In genomic region chr3:73071952-73072351, GRCh38 we compare ENCODE assay signal across 18 cellular contexts. TPM values are rescaled to one million over a fixed set of nuclear protein-coding genes. Genes with fewer than 3 reads are reported as not detected.
DNase-seq lines count a peak whose midpoint lies in the region; ATAC-seq, FAIRE-seq and TF ChIP-seq lines count a peak whose summit lies in the region.
"Had no signal": no experiment of that assay in that cellular context is flagged by ENCODE, and none has a peak within 500 bp of the region (broad histone marks: within the 10 kb centered on the region; RNA-seq: fewer than 3 reads in every experiment).

No MANE protein-coding gene starts in this region.

- no peaks in the 10 kb centered on the region for H3K9me3 ChIP-seq in H9 (ENCODE audit: control insufficient read depth, low read depth, low read length)
- H3K9me3 ChIP-seq in astrocyte (ENCODE audit: insufficient read depth, low read depth, low read length), result no peaks in the 10 kb centered on the region
- H3K9me3 ChIP-seq in gastrocnemius medialis, result no peaks in the 10 kb centered on the region

- H3K23ac ChIP-seq in H9 (ENCODE audit: insufficient read length, low read depth, low read length), result no peak overlapping the region

- H2BK15ac ChIP-seq in H9 (ENCODE audit: low read depth, low read length), result no peak overlapping the region

- peak; percentile 50 for DNase-seq in activated CD4-positive, alpha-beta T cell treated with anti-CD3 and anti-CD28 coated beads, Interleukin-2, amount 10 ng/mL, durations not matched to agents 24 days and 14 days
- no peak for DNase-seq in activated CD4-positive, alpha-beta T cell treated with anti-CD3 and anti-CD28 coated beads, Interleukin-2, amount 10 ng/mL, durations not matched to agents 7 days and 5 days
- DNase-seq in H9 (no peak), astrocyte (ENCODE audit: low read depth) (no peak), osteocyte (ENCODE audit: extremely low spot score, unreplicated experiment) (no peak), NCI-H2081 (lab: John Stamatoyannopoulos, UW) (no peak), gastrocnemius medialis (no peak), glomerular visceral epithelial cell (ENCODE audit: extremely low spot score) (no peak)
- DNase-seq: 8988T, DMS79, NCI-H1694, NCI-H2081 treated with DMSO at 0.1 percent for 48 hours, NCI-H2171 treated with DMSO at 0.1 percent for 48 hours, NCI-H526 treated with DMSO at 0.1 percent for 48 hours, Right ventricle myocardium superior had no signal

- H3K27me3 ChIP-seq in H9 (ENCODE audit: insufficient read depth, low read length) (no peaks in the 10 kb centered on the region), astrocyte (ENCODE audit: insufficient read depth, low read length) (no peaks in the 10 kb centered on the region), gastrocnemius medialis (no peaks in the 10 kb centered on the region)

- POLR2A ChIA-PET in activated CD4-positive, alpha-beta T cell treated with anti-CD3 and anti-CD28 coated beads, Interleukin-2, amount 10 ng/mL, durations not matched to agents 7 days and 5 days (lab: Charles Lee), result no interaction called here

- H3K79me1 ChIP-seq in H9 (ENCODE audit: insufficient read depth, low read depth, low read length, poor library complexity, severe bottlenecking), result no peaks in the 10 kb centered on the region

- H3K4me2 ChIP-seq in H9 (ENCODE audit: insufficient read depth, insufficient read length, low read length) (no peak overlapping the region), astrocyte (ENCODE audit: low read length) (peak overlapping the region; percentile 46)

- no peak for TF ChIP-seq CTCF in H9 (conservative IDR thresholded peaks at IDR 0.05)
- no peak for TF ChIP-seq CTCF in astrocyte (IDR thresholded peaks at IDR 0.05; ENCODE audit: insufficient read depth, low read depth, low read length)
- TF ChIP-seq CTCF in osteocyte (IDR thresholded peaks at IDR 0.05), result no peak
- TF ChIP-seq CTCF in gastrocnemius medialis (IDR thresholded peaks at IDR 0.05 in 4 of 5, conservative IDR thresholded peaks at IDR 0.05 in 1 of 5), result no peak

- no peak overlapping the region for H3K4ac ChIP-seq in H9 (ENCODE audit: low read depth, low read length)

- in situ Hi-C loops in gastrocnemius medialis (cut with MboI; ENCODE audit: low sequenced_read_pairs in 4 of 4), result loop anchor here (25.0 kb wide), 3 partner anchors 135 to 235 kb away; partner anchors contain the start of gene SHQ1 (in 2 of the 4)

- H2BK120ac ChIP-seq in H9 (ENCODE audit: low read depth, low read length, poor library complexity, severe bottlenecking), result no peak overlapping the region

- no peaks in the 10 kb centered on the region for H3K23me2 ChIP-seq in H9 (ENCODE audit: insufficient read length, low read depth, low read length, poor library complexity, severe bottlenecking)

- H3K36me3 ChIP-seq in astrocyte (ENCODE audit: insufficient read depth, low read length), result peaks cover 10% of the 10 kb centered on the region
- peaks cover 0 to 3% of the 10 kb centered on the region in 2 donors for H3K36me3 ChIP-seq in gastrocnemius medialis

- no peaks in the 10 kb centered on the region for H3K9me3 Mint-ChIP-seq in activated CD4-positive, alpha-beta T cell treated with anti-CD3 and anti-CD28 coated beads, Interleukin-2, amount 10 ng/mL, durations not matched to agents 24 days and 14 days
- no peaks in the 10 kb centered on the region for H3K9me3 Mint-ChIP-seq in activated CD4-positive, alpha-beta T cell treated with anti-CD3 and anti-CD28 coated beads, Interleukin-2, amount 10 ng/mL, durations not matched to agents 7 days and 5 days
- H3K9me3 Mint-ChIP-seq in H9, result no peaks in the 10 kb centered on the region
- H3K9me3 Mint-ChIP-seq in astrocyte (ENCODE audit: unreplicated experiment), result no peaks in the 10 kb centered on the region
- H3K9me3 Mint-ChIP-seq in osteocyte (ENCODE audit: unreplicated experiment), result no peaks in the 10 kb centered on the region
- H3K9me3 Mint-ChIP-seq: CD14-positive monocyte had no signal

- H3K27me3 Mint-ChIP-seq in activated CD4-positive, alpha-beta T cell treated with anti-CD3 and anti-CD28 coated beads, Interleukin-2, amount 10 ng/mL, durations not matched to agents 24 days and 14 days, result no peaks in the 10 kb centered on the region
- H3K27me3 Mint-ChIP-seq in activated CD4-positive, alpha-beta T cell treated with anti-CD3 and anti-CD28 coated beads, Interleukin-2, amount 10 ng/mL, durations not matched to agents 7 days and 5 days, result no peaks in the 10 kb centered on the region
- H3K27me3 Mint-ChIP-seq in H9 (ENCODE audit: low read depth), result no peaks in the 10 kb centered on the region
- no peaks in the 10 kb centered on the region for H3K27me3 Mint-ChIP-seq in astrocyte (ENCODE audit: low read depth, unreplicated experiment)
- no peaks in the 10 kb centered on the region for H3K27me3 Mint-ChIP-seq in osteocyte (ENCODE audit: unreplicated experiment)
- H3K27me3 Mint-ChIP-seq: B cell had no signal

- peaks cover 22% of the 10 kb centered on the region for H3K4me1 Mint-ChIP-seq in activated CD4-positive, alpha-beta T cell treated with anti-CD3 and anti-CD28 coated beads, Interleukin-2, amount 10 ng/mL, durations not matched to agents 24 days and 14 days
- peaks cover 24% of the 10 kb centered on the region for H3K4me1 Mint-ChIP-seq in activated CD4-positive, alpha-beta T cell treated with anti-CD3 and anti-CD28 coated beads, Interleukin-2, amount 10 ng/mL, durations not matched to agents 7 days and 5 days
- peaks cover 23 to 31% of the 10 kb centered on the region in 2 experiments for H3K4me1 Mint-ChIP-seq in H9
- H3K4me1 Mint-ChIP-seq in astrocyte (ENCODE audit: low read depth, unreplicated experiment), result peaks cover 23% of the 10 kb centered on the region
- H3K4me1 Mint-ChIP-seq in osteocyte (ENCODE audit: unreplicated experiment), result peaks cover 39% of the 10 kb centered on the region
- H3K4me1 Mint-ChIP-seq: B cell had no signal

- no peak overlapping the region for H2BK5ac ChIP-seq in H9 (ENCODE audit: insufficient read length, low read length)

- H3K9ac ChIP-seq in H9 (ENCODE audit: extremely low read depth, insufficient read length, low read length) (no peak overlapping the region), astrocyte (ENCODE audit: low read length) (no peak overlapping the region)

- H2AFZ ChIP-seq in H9 (ENCODE audit: low read length) (no peak overlapping the region), astrocyte (ENCODE audit: low read depth, low read length) (no peak overlapping the region)

- H3T11ph ChIP-seq in H9 (ENCODE audit: low read length), result no peak overlapping the region

- no peak overlapping the region for H2BK20ac ChIP-seq in H9 (ENCODE audit: low read depth, low read length, poor library complexity, severe bottlenecking)

- H3K18ac ChIP-seq in H9 (ENCODE audit: insufficient read length, low read depth, low read length), result no peak overlapping the region

- no peak overlapping the region for H2BK12ac ChIP-seq in H9 (ENCODE audit: insufficient read length, low read depth, low read length)

- no peaks in the 10 kb centered on the region for H3K79me2 ChIP-seq in H9 (ENCODE audit: insufficient read depth, low read length)
- H3K79me2 ChIP-seq in astrocyte (ENCODE audit: insufficient read depth, low read length), result peaks cover 3% of the 10 kb centered on the region

- no peak overlapping the region for H3K56ac ChIP-seq in H9 (ENCODE audit: insufficient read length, low read depth, low read length)

- H3K4me1 ChIP-seq in H9 (ENCODE audit: insufficient read depth, low read length) (peaks cover 6% of the 10 kb centered on the region; the same call in 1 of the 2 replicates), astrocyte (ENCODE audit: insufficient read depth, low read length) (peaks cover 10% of the 10 kb centered on the region), gastrocnemius medialis (peaks cover 4 to 16% of the 10 kb centered on the region in 2 donors)

- intact Hi-C loops in activated CD4-positive, alpha-beta T cell treated with anti-CD3 and anti-CD28 coated beads, Interleukin-2, amount 10 ng/mL, durations not matched to agents 24 days and 14 days (cut with micrococcal nuclease), result no loop called here
- intact Hi-C loops in gastrocnemius medialis (cut with DNase I; ENCODE audit: low total_unique reads), result no loop called here

- CTCF ChIA-PET in activated CD4-positive, alpha-beta T cell treated with anti-CD3 and anti-CD28 coated beads, Interleukin-2, amount 10 ng/mL, durations not matched to agents 7 days and 5 days (lab: Charles Lee), result no interaction called here

- no peak overlapping the region for H3K14ac ChIP-seq in H9 (ENCODE audit: insufficient read depth, low read length)

- H3K27ac ChIP-seq in H9 (ENCODE audit: insufficient read length, low read depth, low read length), result no peak overlapping the region
- H3K27ac ChIP-seq in astrocyte (ENCODE audit: low read depth, low read length), result peak overlapping the region; percentile 65
- H3K27ac ChIP-seq in gastrocnemius medialis, result no peak overlapping the region

- TF ChIP-seq POLR2A in gastrocnemius medialis (IDR thresholded peaks at IDR 0.05), result no peak

- no peak overlapping the region for H3K27ac Mint-ChIP-seq in activated CD4-positive, alpha-beta T cell treated with anti-CD3 and anti-CD28 coated beads, Interleukin-2, amount 10 ng/mL, durations not matched to agents 24 days and 14 days
- H3K27ac Mint-ChIP-seq in activated CD4-positive, alpha-beta T cell treated with anti-CD3 and anti-CD28 coated beads, Interleukin-2, amount 10 ng/mL, durations not matched to agents 7 days and 5 days, result no peak overlapping the region
- H3K27ac Mint-ChIP-seq in H9, result peak overlapping the region in 1 of 3 experiments; percentile 78; a peak in 2 of 7 replicates
- H3K27ac Mint-ChIP-seq in astrocyte (ENCODE audit: unreplicated experiment), result no peak overlapping the region
- H3K27ac Mint-ChIP-seq in osteocyte (ENCODE audit: unreplicated experiment), result peak overlapping the region; percentile 79
- H3K27ac Mint-ChIP-seq: B cell had no signal

- no peak for FAIRE-seq in astrocyte (lab: Jason Lieb, UNC)
- FAIRE-seq: H1 had no signal

- no peak overlapping the region for H3K4me3 ChIP-seq in astrocyte (ENCODE audit: insufficient read depth, low read depth, low read length)
- no peak overlapping the region for H3K4me3 ChIP-seq in gastrocnemius medialis

- H4K20me1 ChIP-seq in H9 (ENCODE audit: control insufficient read depth, insufficient read depth, insufficient read length) (no peaks in the 10 kb centered on the region), astrocyte (ENCODE audit: insufficient read depth, low read length) (peaks cover 10% of the 10 kb centered on the region)

- no CpG with 5 or more reads among the region's 1 CpG for WGBS in H9 (ENCODE audit: extremely low coverage, insufficient read length, low lambda C conversion rate)

- H3K4me3 Mint-ChIP-seq in activated CD4-positive, alpha-beta T cell treated with anti-CD3 and anti-CD28 coated beads, Interleukin-2, amount 10 ng/mL, durations not matched to agents 24 days and 14 days, result no peak overlapping the region
- no peak overlapping the region for H3K4me3 Mint-ChIP-seq in activated CD4-positive, alpha-beta T cell treated with anti-CD3 and anti-CD28 coated beads, Interleukin-2, amount 10 ng/mL, durations not matched to agents 7 days and 5 days
- H3K4me3 Mint-ChIP-seq in H9 (no peak overlapping the region), astrocyte (ENCODE audit: unreplicated experiment) (no peak overlapping the region), osteocyte (ENCODE audit: unreplicated experiment) (no peak overlapping the region)
- H3K4me3 Mint-ChIP-seq: B cell, CD14-positive monocyte had no signal

- no peak for ATAC-seq in gastrocnemius medialis

- H3K36me3 Mint-ChIP-seq in activated CD4-positive, alpha-beta T cell treated with anti-CD3 and anti-CD28 coated beads, Interleukin-2, amount 10 ng/mL, durations not matched to agents 24 days and 14 days (ENCODE audit: low read depth), result peaks cover 1% of the 10 kb centered on the region
- no peaks in the 10 kb centered on the region for H3K36me3 Mint-ChIP-seq in activated CD4-positive, alpha-beta T cell treated with anti-CD3 and anti-CD28 coated beads, Interleukin-2, amount 10 ng/mL, durations not matched to agents 7 days and 5 days (ENCODE audit: low read depth)
- peaks cover 0 to 4% (median 0%) of the 10 kb centered on the region in 3 experiments; a peak in 1 of 7 replicates for H3K36me3 Mint-ChIP-seq in H9 (ENCODE audit: insufficient read depth in 1 of 3, low read depth in 3 of 3)
- peaks cover 2% of the 10 kb centered on the region for H3K36me3 Mint-ChIP-seq in astrocyte (ENCODE audit: low read depth, unreplicated experiment)
- H3K36me3 Mint-ChIP-seq in osteocyte (ENCODE audit: unreplicated experiment), result no peaks in the 10 kb centered on the region

- no peak overlapping the region for H4K91ac ChIP-seq in H9 (ENCODE audit: insufficient read length, low read depth, low read length)

- no peak overlapping the region for H4K8ac ChIP-seq in H9 (replicated peaks; ENCODE audit: insufficient read length, low read depth, low read length)

- peak overlapping the region; percentile 81 for H4K5ac ChIP-seq in H9 (ENCODE audit: insufficient read length, low read depth, low read length)

- peak overlapping the region; percentile 62 for H2AK5ac ChIP-seq in H9 (ENCODE audit: insufficient read length, low read length)

RNA-seq across cellular contexts. Expression of gene EBLN2, which starts 10.5 kb away (rescaled TPM):
- 7.2 and 7.8 TPM in 2 replicates for total RNA-seq in activated CD4-positive, alpha-beta T cell treated with anti-CD3 and anti-CD28 coated beads, Interleukin-2, amount 10 ng/mL, durations not matched to agents 24 days and 14 days
- total RNA-seq in activated CD4-positive, alpha-beta T cell treated with anti-CD3 and anti-CD28 coated beads, Interleukin-2, amount 10 ng/mL, durations not matched to agents 7 days and 5 days, result 1 to 10 TPM; 6.3 to 6.9 TPM
- total RNA-seq in H9 (2021) (4.4 and 6.1 TPM in 2 replicates), astrocyte (3.1 TPM in 2 replicates), osteocyte (4.6 and 5.1 TPM in 2 replicates), gastrocnemius medialis (1 to 10 TPM in 1 of 4 donors, under 1 TPM in 3; 0.18 to 4.8 (median 0.65) TPM)
